Comparison of ENCODE assay signal across 11 cellular contexts in genomic region chr5:75524071-75524470, GRCh38. TPM values are rescaled to one million over a fixed set of nuclear protein-coding genes. Genes with fewer than 3 reads are reported as not detected.
DNase-seq lines count a peak whose midpoint lies in the region; ATAC-seq and TF ChIP-seq lines count a peak whose summit lies in the region.
"Had no signal": no experiment of that assay in that cellular context is flagged by ENCODE, and none has a peak within 500 bp of the region (broad histone marks: within the 10 kb centered on the region; RNA-seq: fewer than 3 reads in every experiment).

No MANE protein-coding gene starts in this region.

- H3K27ac ChIP-seq in foreskin keratinocyte: no peak overlapping the region
- H3K27ac ChIP-seq: gastrocnemius medialis, upper lobe of left lung had no signal

- ATAC-seq in GM18519 (IDR thresholded peaks at IDR 0.05; ENCODE audit: low FRiP score, unreplicated experiment) (peak; percentile 66), GM21576 (IDR thresholded peaks at IDR 0.05; ENCODE audit: unreplicated experiment) (peak; percentile 88), HG03469 (IDR thresholded peaks at IDR 0.05; ENCODE audit: unreplicated experiment) (peak; percentile 77), foreskin keratinocyte (peak; percentile 90), left cardiac atrium (no peak)
- ATAC-seq: gastrocnemius medialis had no signal

- intact Hi-C loops in left cardiac atrium (cut with DNase I) (no loop called here), posterior vena cava (cut with DNase I) (no loop called here)

- peak; percentile 62 to 82 for DNase-seq in foreskin keratinocyte
- no peak for DNase-seq in left cardiac atrium
- no peak for DNase-seq in HEK293T (ENCODE audit: extremely low spot score)
- DNase-seq in posterior vena cava (ENCODE audit: low spot score): no peak
- DNase-seq in central memory CD4-positive, alpha-beta T cell: no peak
- DNase-seq: gastrocnemius medialis, NCI-H446 treated with DMSO at 0.1 percent for 48 hours, upper lobe of left lung had no signal

- TF ChIP-seq CTCF in foreskin keratinocyte (conservative IDR thresholded peaks at IDR 0.05): no peak

- peaks cover 29% of the 10 kb centered on the region for H3K4me1 ChIP-seq in foreskin keratinocyte

- POLR2A ChIA-PET in HEK293T (lab: Yijun Ruan, JAX): no interaction called here

- no peaks in the 10 kb centered on the region for H3K27me3 ChIP-seq in foreskin keratinocyte
- H3K27me3 ChIP-seq: gastrocnemius medialis, upper lobe of left lung had no signal

- CTCF ChIA-PET in HEK293T (lab: Yijun Ruan, JAX): no interaction called here

TF ChIP-seq in HEK293T, 16 proteins besides CTCF, POLR2A, EP300 and RAD21:
- TF ChIP-seq ZNF384 (IDR thresholded peaks at IDR 0.05) (no peak), FOXK2 (IDR thresholded peaks at IDR 0.05) (no peak), LEF1 (IDR thresholded peaks at IDR 0.05; ENCODE audit: borderline replicate concordance) (no peak), FOXA1 (IDR thresholded peaks at IDR 0.05) (no peak)
TF ChIP-seq in HEK293T: peak in this region for 0.

RNA-seq across cellular contexts. Expression of gene POLK, which starts 12.4 kb away (rescaled TPM):
- 20.1 and 20.8 TPM in 2 replicates for total RNA-seq in foreskin keratinocyte
- 2.3 and 2.9 TPM in 2 replicates for polyA plus RNA-seq in foreskin keratinocyte
- total RNA-seq in left cardiac atrium: 10 to 100 TPM; 20.6 to 23.1 TPM
- 10 to 100 TPM; 41.5 to 43.0 TPM for total RNA-seq in posterior vena cava

RNA-seq across cellular contexts. Expression of gene CERT1, which starts 12.6 kb away (rescaled TPM):
- total RNA-seq in foreskin keratinocyte: 18.3 and 24.7 TPM in 2 replicates
- polyA plus RNA-seq in foreskin keratinocyte: 4.5 and 7.4 TPM in 2 replicates
- 10 to 100 TPM; 21.6 to 32.9 TPM for total RNA-seq in left cardiac atrium
- total RNA-seq in posterior vena cava: 10 to 100 TPM; 31.0 to 38.6 TPM

Comparison
In these comparisons a context has a peak if more than half of its experiments do, and no peak if none do; other contexts are left out.
1. ATAC-seq: peak in GM18519 (single experiment), GM21576 (single experiment), HG03469 (single experiment) and foreskin keratinocyte (single experiment); none in left cardiac atrium (0 of 2).
2. DNase-seq: peak in foreskin keratinocyte (2 of 2); none in left cardiac atrium (single experiment), HEK293T (single experiment), posterior vena cava (single experiment) and central memory CD4-positive, alpha-beta T cell (single experiment).